In the genomic region with DNA sequence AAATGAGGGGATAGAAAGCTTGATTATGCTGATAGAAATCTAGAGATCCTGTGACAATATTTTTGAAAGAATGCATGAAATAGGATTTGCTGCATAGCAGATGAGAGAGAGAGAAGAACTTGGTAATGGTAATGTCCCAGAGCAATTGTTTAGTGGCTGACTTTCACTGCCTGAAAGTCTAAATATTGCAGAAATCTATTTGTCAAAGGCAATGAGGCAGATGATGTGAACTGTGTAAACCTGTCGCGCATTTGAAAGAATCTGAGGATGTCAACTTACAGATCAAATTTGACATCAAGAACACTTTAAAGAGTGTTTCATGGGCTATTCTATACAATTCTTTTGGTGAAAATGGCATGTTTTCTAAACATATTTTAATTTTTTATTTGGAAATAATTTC, we compare ENCODE assay signal across 34 cellular contexts.
"Had no signal": no experiment of that assay in that cellular context is flagged by ENCODE, and none has a peak within 500 bp of the region (broad histone marks: within the 10 kb centered on the region; RNA-seq: fewer than 3 reads in every experiment).

No MANE protein-coding gene starts in this region.

- H3K9ac ChIP-seq: KMS-11 had no signal

- H3K36me3 ChIP-seq: MG63 had no signal

- H3K4me3 ChIP-seq: MG63 had no signal

- DNase-seq: Karpas-422, Kasumi-1, KG1, MG63, MM.1S, MV-4-11, NCI-H1048, NCI-H1092, NCI-H1092 treated with DMSO at 0.1 percent for 48 hours, NCI-H1105, NCI-H1105 treated with DMSO at 0.1 percent for 48 hours, NCI-H1417, NCI-H1417 treated with DMSO at 0.1 percent for 48 hours, NCI-H1436, NCI-H1436 treated with DMSO at 0.1 percent for 48 hours, NCI-H146, NCI-H1694, NCI-H1694 treated with DMSO at 0.1 percent for 48 hours, NCI-H187, NCI-H187 treated with DMSO at 0.1 percent for 48 hours, NCI-H1930, NCI-H2029, NCI-H2029 treated with DMSO at 0.1 percent for 48 hours, NCI-H2081, NCI-H2081 treated with DMSO at 0.1 percent for 48 hours, NCI-H2107, NCI-H2171, NCI-H2171 treated with DMSO at 0.1 percent for 48 hours, NCI-H2227 treated with DMSO at 0.1 percent for 48 hours, NCI-H226, NCI-H345, NCI-H446, NCI-H446 treated with DMSO at 0.1 percent for 48 hours had no signal

- H3K4me2 ChIP-seq: KMS-11 had no signal

- H3K9me3 ChIP-seq: MG63 had no signal

- H3K27ac ChIP-seq: KMS-11 had no signal
